ENCODE assay signal across 10 cellular contexts in the genomic region with DNA sequence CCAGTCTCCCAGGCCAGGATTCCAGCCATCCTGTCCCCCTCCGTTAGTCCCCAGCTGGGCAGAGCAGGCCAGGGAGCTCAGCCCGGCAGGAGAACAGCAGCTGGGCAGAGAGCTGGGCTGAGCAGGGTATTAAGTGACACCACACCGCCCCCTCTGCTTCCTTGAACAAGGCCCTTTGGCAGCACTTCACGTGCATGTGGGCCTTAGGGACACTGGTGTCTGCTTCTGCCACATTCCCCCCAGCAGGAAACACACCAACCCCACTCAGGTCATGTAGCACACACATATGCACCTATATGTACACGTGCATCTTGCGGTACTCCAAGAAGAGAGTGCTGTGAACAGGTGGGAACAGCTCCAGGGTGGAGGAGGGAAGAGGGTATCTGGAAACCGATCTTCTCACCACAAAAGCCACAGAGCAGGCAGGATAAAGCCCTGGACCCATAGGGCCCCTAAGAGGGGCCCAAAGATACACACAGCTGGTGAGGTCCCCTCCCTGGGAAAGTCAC. TPM values are rescaled to one million over a fixed set of nuclear protein-coding genes. Genes with fewer than 3 reads are reported as not detected.
DNase-seq lines count a peak whose midpoint lies in the region; ATAC-seq and TF ChIP-seq lines count a peak whose summit lies in the region.
"Had no signal": no experiment of that assay in that cellular context is flagged by ENCODE, and none has a peak within 500 bp of the region (broad histone marks: within the 10 kb centered on the region; RNA-seq: fewer than 3 reads in every experiment).

No MANE protein-coding gene starts in this region.

- WGBS in liver = 70% methylated on average over 7 of the region's 7 CpGs

- TF ChIP-seq RAD21 in liver (IDR thresholded peaks at IDR 0.05) = no peak

- POLR2A ChIA-PET in WTC11 (lab: Charles Lee) = no interaction called here

- TF ChIP-seq CTCF in KMS-11 (conservative IDR thresholded peaks at IDR 0.05; ENCODE audit: low read depth, low read length) = no peak
- TF ChIP-seq CTCF in WTC11 (IDR thresholded peaks at IDR 0.05) = no peak
- no peak for TF ChIP-seq CTCF in liver (IDR thresholded peaks at IDR 0.05; ENCODE audit: low read depth, low read length, missing input control)

- no peak for ATAC-seq in WTC11
- ATAC-seq in activated T-helper 17 cell treated with anti-CD3 and anti-CD28 coated beads, Interleukin-2, amount 50 U/mL, for 72 hours (replicated peaks) = no peak

- H2AFZ ChIP-seq in KMS-11 (ENCODE audit: low read depth) = peak overlapping the region; percentile 60; the same call in 1 of the 2 replicates

- no peaks in the 10 kb centered on the region for H4K20me1 ChIP-seq in KMS-11 (ENCODE audit: insufficient read depth)

- peak overlapping the region; percentile 90 for H3K27ac Mint-ChIP-seq in WTC11
- H3K27ac Mint-ChIP-seq in activated T-helper 17 cell treated with anti-CD3 and anti-CD28 coated beads, Interleukin-2, amount 50 U/mL, for 72 hours = no peak overlapping the region

- peaks cover 56% of the 10 kb centered on the region for H3K4me1 Mint-ChIP-seq in WTC11
- no peaks in the 10 kb centered on the region for H3K4me1 Mint-ChIP-seq in activated T-helper 17 cell treated with anti-CD3 and anti-CD28 coated beads, Interleukin-2, amount 50 U/mL, for 72 hours

- H3K36me3 ChIP-seq in KMS-11 (ENCODE audit: insufficient read depth) (no peaks in the 10 kb centered on the region), liver (ENCODE audit: control insufficient read depth in 4 of 4, insufficient read depth in 3 of 4, low read depth in 1 of 4, low read length in 3 of 4) (peaks cover 6 to 29% (median 9%) of the 10 kb centered on the region in 4 donors)

- H3K4me1 ChIP-seq in KMS-11 (ENCODE audit: low read depth, poor library complexity, severe bottlenecking) (peaks cover 35% of the 10 kb centered on the region), liver (ENCODE audit: control insufficient read depth in 4 of 4, insufficient read depth in 4 of 4, low read length in 3 of 4) (peaks cover 6 to 42% (median 29%) of the 10 kb centered on the region in 4 donors)

- no peaks in the 10 kb centered on the region for H3K79me2 ChIP-seq in KMS-11 (ENCODE audit: insufficient read depth, low read depth)

- H3K9ac ChIP-seq in KMS-11 (peak overlapping the region; percentile 19; the same call in 1 of the 2 replicates), liver (ENCODE audit: low read depth in 1 of 2, low read length in 2 of 2) (no peak overlapping the region)

- no peaks in the 10 kb centered on the region for H3K27me3 Mint-ChIP-seq in WTC11 (ENCODE audit: low read depth)
- no peaks in the 10 kb centered on the region for H3K27me3 Mint-ChIP-seq in activated T-helper 17 cell treated with anti-CD3 and anti-CD28 coated beads, Interleukin-2, amount 50 U/mL, for 72 hours

- no peak overlapping the region; the same call in 1 of the 2 replicates for H3K27ac ChIP-seq in KMS-11
- peak overlapping the region; percentile 4 to 23 for H3K27ac ChIP-seq in liver (ENCODE audit: low read depth in 1 of 2, low read length in 2 of 2)

- CTCF ChIA-PET in WTC11 (lab: Charles Lee) = interaction anchor here (0.7 to 14.1 kb wide), 6 partner anchors 11 to 95 kb away, joined by 3 to 204 read pairs (median 3); no protein-coding TSS in a partner anchor

- H3K9me3 Mint-ChIP-seq in WTC11 = no peaks in the 10 kb centered on the region
- H3K9me3 Mint-ChIP-seq in activated T-helper 17 cell treated with anti-CD3 and anti-CD28 coated beads, Interleukin-2, amount 50 U/mL, for 72 hours = no peaks in the 10 kb centered on the region

- H3K4me3 Mint-ChIP-seq in WTC11 = no peak overlapping the region
- H3K4me3 Mint-ChIP-seq in activated T-helper 17 cell treated with anti-CD3 and anti-CD28 coated beads, Interleukin-2, amount 50 U/mL, for 72 hours = no peak overlapping the region

- peak overlapping the region; percentile 57; the same call in 1 of the 2 replicates for H3K4me2 ChIP-seq in KMS-11

- in situ Hi-C loops in G401 (cut with HindIII; ENCODE audit: low sequenced_read_pairs) = no loop called here

- DNase-seq in AG08396 (ENCODE audit: low spot score) (peak; percentile 52), WTC11 (ENCODE audit: low spot score) (no peak), G401 (ENCODE audit: low spot score) (no peak), foreskin melanocyte (no peak)
- no peak for DNase-seq in stimulated activated naive CD4-positive, alpha-beta T cell treated with Interleukin-2 at 50 U/mL for 16 hours (lab: John Stamatoyannopoulos, UW)
- DNase-seq: effector CD8-positive, alpha-beta T cell had no signal

- H3K4me3 ChIP-seq in KMS-11 (IDR thresholded peaks at IDR 0.05; ENCODE audit: insufficient read depth, low read depth, low read length) (no peak overlapping the region), liver (ENCODE audit: low read depth in 1 of 3, low read length in 3 of 3) (no peak overlapping the region)

- H3K27me3 ChIP-seq in KMS-11 (ENCODE audit: insufficient read depth, low read depth) (no peaks in the 10 kb centered on the region), liver (ENCODE audit: control insufficient read depth in 4 of 4, insufficient read depth in 4 of 4, low read length in 3 of 4) (no peaks in the 10 kb centered on the region)

- H3K36me3 Mint-ChIP-seq in WTC11 = peaks cover 25% of the 10 kb centered on the region
- H3K36me3 Mint-ChIP-seq in activated T-helper 17 cell treated with anti-CD3 and anti-CD28 coated beads, Interleukin-2, amount 50 U/mL, for 72 hours (ENCODE audit: low read depth) = no peaks in the 10 kb centered on the region

- H3K9me3 ChIP-seq in liver (ENCODE audit: control insufficient read depth in 4 of 4, low read length in 3 of 4) = no peaks in the 10 kb centered on the region

TF ChIP-seq in WTC11, 78 proteins besides CTCF, POLR2A, EP300 and RAD21:
- peak; percentile 39; the same call in 1 of the 2 replicates for TF ChIP-seq ZNF423 (CRISPR knock-in tag; IDR thresholded peaks at IDR 0.05)
- no peak for TF ChIP-seq NFYB (CRISPR knock-in tag; conservative IDR thresholded peaks at IDR 0.05; ENCODE audit: low read depth)

TF ChIP-seq in liver, 16 proteins besides CTCF, POLR2A, EP300 and RAD21:
- TF ChIP-seq NR2F2 (IDR thresholded peaks at IDR 0.05) = no peak
- TF ChIP-seq, protein P1, sequence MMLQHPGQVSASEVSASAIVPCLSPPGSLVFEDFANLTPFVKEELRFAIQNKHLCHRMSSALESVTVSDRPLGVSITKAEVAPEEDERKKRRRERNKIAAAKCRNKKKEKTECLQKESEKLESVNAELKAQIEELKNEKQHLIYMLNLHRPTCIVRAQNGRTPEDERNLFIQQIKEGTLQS (IDR thresholded peaks at IDR 0.05) = no peak

RNA-seq across cellular contexts. Expression of a gene that starts 4.6 kb away (rescaled TPM):
- total RNA-seq in WTC11 (2021) (31.4 to 44.4 TPM (median 31.7 TPM) in 3 replicates), liver (10 to 100 TPM in 1 of 2 donors, 1 to 10 TPM in 1; 5.8 to 11.1 TPM)
- 1 to 10 TPM; 2.9 to 7.9 TPM for polyA plus RNA-seq in liver
- under 1 TPM in 1 of 2 donors, not detected in 1; 0.13 TPM for total RNA-seq in activated T-helper 17 cell treated with anti-CD3 and anti-CD28 coated beads, Interleukin-2, amount 50 U/mL, for 72 hours
- 33.5 and 45.6 TPM in 2 replicates for total RNA-seq in G401 (2014; rRNA removed; shearing (Covaris generic))
- total RNA-seq: T-helper 2 cell treated with Interferon-gamma antibody and Interleukin-4, amounts not matched to agents 100 ng/mL and 5 ng/mL, for 36 hours had no signal

Comparison
In these comparisons a context has a peak if more than half of its experiments do, and no peak if none do; other contexts are left out.
1. RNA of a gene that starts 4.6 kb away (total RNA-seq): 33.5 to 45.6 TPM in G401, 31.4 to 44.4 TPM in WTC11 and 5.8 to 11.1 TPM in liver; 0.13 TPM in activated T-helper 17 cell treated with anti-CD3 and anti-CD28 coated beads, Interleukin-2, amount 50 U/mL, for 72 hours; every median in the first group is over 4 times any median in the second.